9 cellular contexts compared by ENCODE assay signal in genomic region chr20:10558635-10559187, GRCh38.
DNase-seq lines count a peak whose midpoint lies in the region; ATAC-seq, FAIRE-seq and TF ChIP-seq lines count a peak whose summit lies in the region.
"Had no signal": no experiment of that assay in that cellular context is flagged by ENCODE, and none has a peak within 500 bp of the region (broad histone marks: within the 10 kb centered on the region; RNA-seq: fewer than 3 reads in every experiment).

No MANE protein-coding gene starts in this region.

- peaks cover 10% of the 10 kb centered on the region for H3K4me1 Mint-ChIP-seq in glutamatergic neuron (ENCODE audit: low read depth, unreplicated experiment)

- H3K9ac ChIP-seq in GM12878 (ENCODE audit: control insufficient read depth, insufficient read depth, low read length): 0 out of 2 replicates have a peak overlapping the region, but pooled peaks have one; percentile 13

- H3K27me3 Mint-ChIP-seq in glutamatergic neuron (ENCODE audit: unreplicated experiment): no peaks in the 10 kb centered on the region

- in situ Hi-C loops in GM12878 (cut with MboI): loop anchor here (10.0 kb wide), 1 partner anchor 646 kb away; no protein-coding TSS in a partner anchor

- peak overlapping the region; percentile 26; the same call in 1 of the 2 replicates for H3K4me2 ChIP-seq in GM12878 (ENCODE audit: control insufficient read depth, insufficient read depth)

- peak overlapping the region; percentile 59 for H3K27ac ChIP-seq in GM12878 (ENCODE audit: control insufficient read depth, insufficient read depth)

- no TSS peak for BruUV-seq in GM12878 (replicated peaks; lab: Mats Ljungman, UMichigan)

- peak; percentile 92 for FAIRE-seq in GM12878 (lab: Jason Lieb, UNC)

- no peak overlapping the region for H3K4me3 ChIP-seq in GM12878
- H3K4me3 ChIP-seq in skeletal muscle cell (ENCODE audit: low read depth, low read length): no peak overlapping the region
- H3K4me3 ChIP-seq: heart left ventricle had no signal

- peak; percentile 18 for DNase-seq in AG08395 (ENCODE audit: low spot score)
- DNase-seq in GM12878 (ENCODE audit: low read depth, low spot score): peak; percentile 84
- peak; percentile 86 for DNase-seq in skeletal muscle cell (ENCODE audit: low read depth)
- no peak for DNase-seq in glutamatergic neuron
- DNase-seq in effector CD4-positive, alpha-beta T cell: no peak
- no peak for DNase-seq in NCI-H1105 (lab: John Stamatoyannopoulos, UW)
- DNase-seq: heart left ventricle had no signal

- H4K20me1 ChIP-seq in GM12878 (ENCODE audit: control insufficient read depth, insufficient read depth): no peaks in the 10 kb centered on the region

- TF ChIP-seq POLR2A in GM12878 (IDR thresholded peaks at IDR 0.05; ENCODE audit: low read depth, low read length): no peak

- H3K4me3 Mint-ChIP-seq in glutamatergic neuron (ENCODE audit: unreplicated experiment): no peak overlapping the region

- no peaks in the 10 kb centered on the region for H3K27me3 ChIP-seq in GM12878 (replicated peaks in 1 of 2; ENCODE audit: control insufficient read depth in 2 of 2, insufficient read depth in 2 of 2, low read length in 1 of 2)
- H3K27me3 ChIP-seq: heart left ventricle had no signal

- no peak for TF ChIP-seq CTCF in GM12878 (IDR thresholded peaks at IDR 0.05 in 2 of 3, conservative IDR thresholded peaks at IDR 0.05 in 1 of 3; ENCODE audit: control insufficient read depth in 2 of 3, extremely low read depth in 1 of 3, insufficient read depth in 1 of 3, low read depth in 3 of 3, low read length in 3 of 3)
- TF ChIP-seq CTCF in glutamatergic neuron (IDR thresholded peaks at IDR 0.05; ENCODE audit: partially characterized antibody, unreplicated experiment): no peak

- peaks cover 2% of the 10 kb centered on the region; the same call in 1 of the 3 replicates for H3K9me3 ChIP-seq in GM12878 (replicated peaks; ENCODE audit: control insufficient read depth, insufficient read depth, low read length)

- no peak for TF ChIP-seq RAD21 in GM12878 (IDR thresholded peaks at IDR 0.05; ENCODE audit: insufficient read depth, low read depth, low read length)

- 51% methylated on average over 9 of the region's 9 CpGs for WGBS in GM12878 (ENCODE audit: insufficient coverage, insufficient replicate concordance, low lambda C conversion rate, missing lambda C conversion rate)

- ATAC-seq in GM19372 (IDR thresholded peaks at IDR 0.05; ENCODE audit: low read depth, unreplicated experiment) (peak; percentile 86), HG03521 (IDR thresholded peaks at IDR 0.05; ENCODE audit: unreplicated experiment) (peak; percentile 90), GM12878 (peak; percentile 98)

- H3K27ac Mint-ChIP-seq in glutamatergic neuron (ENCODE audit: unreplicated experiment): no peak overlapping the region

- H3K36me3 Mint-ChIP-seq in glutamatergic neuron (ENCODE audit: unreplicated experiment): no peaks in the 10 kb centered on the region

- no peak overlapping the region for H2AFZ ChIP-seq in GM12878 (ENCODE audit: control insufficient read depth, low read depth, low read length)

- no peaks in the 10 kb centered on the region for H3K79me2 ChIP-seq in GM12878 (ENCODE audit: control insufficient read depth, insufficient read depth, low read length)

- TF ChIP-seq EP300 in GM12878 (IDR thresholded peaks at IDR 0.05; ENCODE audit: borderline replicate concordance in 1 of 2, control insufficient read depth in 1 of 2, low read depth in 2 of 2, low read length in 2 of 2): peak; percentile 95 to 96; a peak in 3 of 4 replicates

- SMC1A ChIA-PET in GM12878 (lab: Charles Lee; ENCODE audit: uncharacterized antibody, unreplicated experiment): interaction anchor here (0.5 to 3.7 kb wide), 13 partner anchors 84 to 991 kb away, joined by 3 to 17 read pairs (median 3); no protein-coding TSS in a partner anchor

- peaks cover 2 to 4% of the 10 kb centered on the region in 2 experiments; a peak in 1 of 4 replicates for H3K36me3 ChIP-seq in GM12878 (ENCODE audit: control insufficient read depth in 2 of 2, insufficient read depth in 2 of 2, low read length in 1 of 2)

- CTCF ChIA-PET in GM12878 (lab: Yijun Ruan, JAX): interaction anchor here (0.8 to 2.4 kb wide), 10 partner anchors 25 to 715 kb away, joined by 3 to 10 read pairs (median 3); no protein-coding TSS in a partner anchor

- POLR2A ChIA-PET in GM12878 (lab: Charles Lee): interaction anchor here (0.7 to 0.9 kb wide), 4 partner anchors 12 to 1620 kb away, joined by 3 read pairs; no protein-coding TSS in a partner anchor

- H3K9me3 Mint-ChIP-seq in glutamatergic neuron (ENCODE audit: unreplicated experiment): no peaks in the 10 kb centered on the region

- intact Hi-C loops in GM12878 (cut with micrococcal nuclease; ENCODE audit: unreplicated experiment): loop anchor here (2.0 to 10.0 kb wide), 3 partner anchors 708 to 944 kb away; no protein-coding TSS in a partner anchor

- RAD21 ChIA-PET in GM12878 (lab: Charles Lee; ENCODE audit: unreplicated experiment): interaction anchor here (0.6 to 3.0 kb wide), 12 partner anchors 9 to 1957 kb away, joined by 3 to 21 read pairs (median 4); partner anchors contain the start of gene JAG1

- peaks cover 11% of the 10 kb centered on the region; the same call in 1 of the 2 replicates for H3K4me1 ChIP-seq in GM12878 (ENCODE audit: control insufficient read depth, insufficient read depth, low read length)

TF ChIP-seq in GM12878, 131 proteins besides CTCF, POLR2A, EP300 and RAD21 (continues in another document):
- TF ChIP-seq, protein P1, sequence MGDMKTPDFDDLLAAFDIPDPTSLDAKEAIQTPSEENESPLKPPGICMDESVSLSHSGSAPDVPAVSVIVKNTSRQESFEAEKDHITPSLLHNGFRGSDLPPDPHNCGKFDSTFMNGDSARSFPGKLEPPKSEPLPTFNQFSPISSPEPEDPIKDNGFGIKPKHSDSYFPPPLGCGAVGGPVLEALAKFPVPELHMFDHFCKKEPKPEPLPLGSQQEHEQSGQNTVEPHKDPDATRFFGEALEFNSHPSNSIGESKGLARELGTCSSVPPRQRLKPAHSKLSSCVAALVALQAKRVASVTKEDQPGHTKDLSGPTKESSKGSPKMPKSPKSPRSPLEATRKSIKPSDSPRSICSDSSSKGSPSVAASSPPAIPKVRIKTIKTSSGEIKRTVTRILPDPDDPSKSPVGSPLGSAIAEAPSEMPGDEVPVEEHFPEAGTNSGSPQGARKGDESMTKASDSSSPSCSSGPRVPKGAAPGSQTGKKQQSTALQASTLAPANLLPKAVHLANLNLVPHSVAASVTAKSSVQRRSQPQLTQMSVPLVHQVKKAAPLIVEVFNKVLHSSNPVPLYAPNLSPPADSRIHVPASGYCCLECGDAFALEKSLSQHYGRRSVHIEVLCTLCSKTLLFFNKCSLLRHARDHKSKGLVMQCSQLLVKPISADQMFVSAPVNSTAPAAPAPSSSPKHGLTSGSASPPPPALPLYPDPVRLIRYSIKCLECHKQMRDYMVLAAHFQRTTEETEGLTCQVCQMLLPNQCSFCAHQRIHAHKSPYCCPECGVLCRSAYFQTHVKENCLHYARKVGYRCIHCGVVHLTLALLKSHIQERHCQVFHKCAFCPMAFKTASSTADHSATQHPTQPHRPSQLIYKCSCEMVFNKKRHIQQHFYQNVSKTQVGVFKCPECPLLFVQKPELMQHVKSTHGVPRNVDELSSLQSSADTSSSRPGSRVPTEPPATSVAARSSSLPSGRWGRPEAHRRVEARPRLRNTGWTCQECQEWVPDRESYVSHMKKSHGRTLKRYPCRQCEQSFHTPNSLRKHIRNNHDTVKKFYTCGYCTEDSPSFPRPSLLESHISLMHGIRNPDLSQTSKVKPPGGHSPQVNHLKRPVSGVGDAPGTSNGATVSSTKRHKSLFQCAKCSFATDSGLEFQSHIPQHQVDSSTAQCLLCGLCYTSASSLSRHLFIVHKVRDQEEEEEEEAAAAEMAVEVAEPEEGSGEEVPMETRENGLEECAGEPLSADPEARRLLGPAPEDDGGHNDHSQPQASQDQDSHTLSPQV (IDR thresholded peaks at IDR 0.05): peak; percentile 68; the same call in 1 of the 2 replicates
- peak; percentile 89 for TF ChIP-seq MEF2B (IDR thresholded peaks at IDR 0.05; ENCODE audit: partially characterized antibody, poor library complexity, severe bottlenecking)
- TF ChIP-seq, protein P2, sequence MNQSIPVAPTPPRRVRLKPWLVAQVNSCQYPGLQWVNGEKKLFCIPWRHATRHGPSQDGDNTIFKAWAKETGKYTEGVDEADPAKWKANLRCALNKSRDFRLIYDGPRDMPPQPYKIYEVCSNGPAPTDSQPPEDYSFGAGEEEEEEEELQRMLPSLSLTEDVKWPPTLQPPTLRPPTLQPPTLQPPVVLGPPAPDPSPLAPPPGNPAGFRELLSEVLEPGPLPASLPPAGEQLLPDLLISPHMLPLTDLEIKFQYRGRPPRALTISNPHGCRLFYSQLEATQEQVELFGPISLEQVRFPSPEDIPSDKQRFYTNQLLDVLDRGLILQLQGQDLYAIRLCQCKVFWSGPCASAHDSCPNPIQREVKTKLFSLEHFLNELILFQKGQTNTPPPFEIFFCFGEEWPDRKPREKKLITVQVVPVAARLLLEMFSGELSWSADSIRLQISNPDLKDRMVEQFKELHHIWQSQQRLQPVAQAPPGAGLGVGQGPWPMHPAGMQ (IDR thresholded peaks at IDR 0.05; ENCODE audit: borderline replicate concordance): no peak
- peak; percentile 55; the same call in 1 of the 2 replicates for TF ChIP-seq CHD2 (IDR thresholded peaks at IDR 0.05; ENCODE audit: borderline replicate concordance, low read depth, low read length)
- TF ChIP-seq, protein P3, sequence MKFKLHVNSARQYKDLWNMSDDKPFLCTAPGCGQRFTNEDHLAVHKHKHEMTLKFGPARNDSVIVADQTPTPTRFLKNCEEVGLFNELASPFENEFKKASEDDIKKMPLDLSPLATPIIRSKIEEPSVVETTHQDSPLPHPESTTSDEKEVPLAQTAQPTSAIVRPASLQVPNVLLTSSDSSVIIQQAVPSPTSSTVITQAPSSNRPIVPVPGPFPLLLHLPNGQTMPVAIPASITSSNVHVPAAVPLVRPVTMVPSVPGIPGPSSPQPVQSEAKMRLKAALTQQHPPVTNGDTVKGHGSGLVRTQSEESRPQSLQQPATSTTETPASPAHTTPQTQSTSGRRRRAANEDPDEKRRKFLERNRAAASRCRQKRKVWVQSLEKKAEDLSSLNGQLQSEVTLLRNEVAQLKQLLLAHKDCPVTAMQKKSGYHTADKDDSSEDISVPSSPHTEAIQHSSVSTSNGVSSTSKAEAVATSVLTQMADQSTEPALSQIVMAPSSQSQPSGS (IDR thresholded peaks at IDR 0.05; ENCODE audit: low read length): peak; percentile 84
- 0 out of 2 replicates have a peak, but pooled peaks have one; percentile 27 for TF ChIP-seq GATAD2B (conservative IDR thresholded peaks at IDR 0.05; ENCODE audit: low read depth)
- TF ChIP-seq, protein P4, sequence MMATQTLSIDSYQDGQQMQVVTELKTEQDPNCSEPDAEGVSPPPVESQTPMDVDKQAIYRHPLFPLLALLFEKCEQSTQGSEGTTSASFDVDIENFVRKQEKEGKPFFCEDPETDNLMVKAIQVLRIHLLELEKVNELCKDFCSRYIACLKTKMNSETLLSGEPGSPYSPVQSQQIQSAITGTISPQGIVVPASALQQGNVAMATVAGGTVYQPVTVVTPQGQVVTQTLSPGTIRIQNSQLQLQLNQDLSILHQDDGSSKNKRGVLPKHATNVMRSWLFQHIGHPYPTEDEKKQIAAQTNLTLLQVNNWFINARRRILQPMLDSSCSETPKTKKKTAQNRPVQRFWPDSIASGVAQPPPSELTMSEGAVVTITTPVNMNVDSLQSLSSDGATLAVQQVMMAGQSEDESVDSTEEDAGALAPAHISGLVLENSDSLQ (IDR thresholded peaks at IDR 0.05): peak; percentile 95

Comparison
In these comparisons a context has a peak if more than half of its experiments do, and no peak if none do; other contexts are left out.
1. DNase-seq: peak in AG08395 (single experiment), GM12878 (single experiment) and skeletal muscle cell (single experiment); none in glutamatergic neuron (single experiment), effector CD4-positive, alpha-beta T cell (single experiment) and NCI-H1105 (single experiment).
2. Peak in every context shown above with its lines, with median percentiles within 50 percentile points of each other: ATAC-seq.